1 cellular context compared by ENCODE assay signal in genomic region chr14:73713804-73714655, GRCh38.
TF ChIP-seq lines count a peak whose summit lies in the region.

A gene with protein sequence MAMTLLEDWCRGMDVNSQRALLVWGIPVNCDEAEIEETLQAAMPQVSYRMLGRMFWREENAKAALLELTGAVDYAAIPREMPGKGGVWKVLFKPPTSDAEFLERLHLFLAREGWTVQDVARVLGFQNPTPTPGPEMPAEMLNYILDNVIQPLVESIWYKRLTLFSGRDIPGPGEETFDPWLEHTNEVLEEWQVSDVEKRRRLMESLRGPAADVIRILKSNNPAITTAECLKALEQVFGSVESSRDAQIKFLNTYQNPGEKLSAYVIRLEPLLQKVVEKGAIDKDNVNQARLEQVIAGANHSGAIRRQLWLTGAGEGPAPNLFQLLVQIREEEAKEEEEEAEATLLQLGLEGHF (minus strand): TSS chr14:73714384. CDS start chr14:73713639, 745 bp downstream.

TF ChIP-seq in GM12878, 131 proteins besides CTCF, POLR2A, EP300 and RAD21 (continued from another document and continues in another):
- no peak for TF ChIP-seq CEBPZ (IDR thresholded peaks at IDR 0.05; ENCODE audit: low read depth, low read length)
- TF ChIP-seq EGR1 (IDR thresholded peaks at IDR 0.05; ENCODE audit: borderline replicate concordance in 1 of 2, low read depth in 2 of 2, low read length in 2 of 2) = peak in 1 of 2 experiments; percentile 97; a peak in 2 of 3 replicates
- TF ChIP-seq ZSCAN29 (IDR thresholded peaks at IDR 0.05) = peak; percentile 66; the same call in 1 of the 2 replicates
- TF ChIP-seq SUPT20H (IDR thresholded peaks at IDR 0.05; ENCODE audit: borderline replicate concordance, control insufficient read depth, low read depth, low read length) = no peak
- TF ChIP-seq HSF1 (IDR thresholded peaks at IDR 0.05; ENCODE audit: low read depth, low read length) = no peak
- TF ChIP-seq IKZF1 (conservative IDR thresholded peaks at IDR 0.05) = peak; percentile 89
- TF ChIP-seq SREBF1 (IDR thresholded peaks at IDR 0.05; ENCODE audit: low read length) = no peak
- peak; percentile 2; the same call in 1 of the 2 replicates for TF ChIP-seq RUNX3 (IDR thresholded peaks at IDR 0.05; ENCODE audit: low read length)
- TF ChIP-seq PKNOX1 (IDR thresholded peaks at IDR 0.05) = no peak
- TF ChIP-seq ATF3 (IDR thresholded peaks at IDR 0.05; ENCODE audit: borderline replicate concordance, extremely low read depth, low read depth, low read length) = no peak
- no peak for TF ChIP-seq SMAD1 (IDR thresholded peaks at IDR 0.05; ENCODE audit: low read depth, partially characterized antibody)
- TF ChIP-seq ESRRA (IDR thresholded peaks at IDR 0.05; ENCODE audit: low read length) = no peak
- TF ChIP-seq ZZZ3 (IDR thresholded peaks at IDR 0.05; ENCODE audit: control insufficient read depth, insufficient read length, low read depth) = no peak
- TF ChIP-seq, protein P1, sequence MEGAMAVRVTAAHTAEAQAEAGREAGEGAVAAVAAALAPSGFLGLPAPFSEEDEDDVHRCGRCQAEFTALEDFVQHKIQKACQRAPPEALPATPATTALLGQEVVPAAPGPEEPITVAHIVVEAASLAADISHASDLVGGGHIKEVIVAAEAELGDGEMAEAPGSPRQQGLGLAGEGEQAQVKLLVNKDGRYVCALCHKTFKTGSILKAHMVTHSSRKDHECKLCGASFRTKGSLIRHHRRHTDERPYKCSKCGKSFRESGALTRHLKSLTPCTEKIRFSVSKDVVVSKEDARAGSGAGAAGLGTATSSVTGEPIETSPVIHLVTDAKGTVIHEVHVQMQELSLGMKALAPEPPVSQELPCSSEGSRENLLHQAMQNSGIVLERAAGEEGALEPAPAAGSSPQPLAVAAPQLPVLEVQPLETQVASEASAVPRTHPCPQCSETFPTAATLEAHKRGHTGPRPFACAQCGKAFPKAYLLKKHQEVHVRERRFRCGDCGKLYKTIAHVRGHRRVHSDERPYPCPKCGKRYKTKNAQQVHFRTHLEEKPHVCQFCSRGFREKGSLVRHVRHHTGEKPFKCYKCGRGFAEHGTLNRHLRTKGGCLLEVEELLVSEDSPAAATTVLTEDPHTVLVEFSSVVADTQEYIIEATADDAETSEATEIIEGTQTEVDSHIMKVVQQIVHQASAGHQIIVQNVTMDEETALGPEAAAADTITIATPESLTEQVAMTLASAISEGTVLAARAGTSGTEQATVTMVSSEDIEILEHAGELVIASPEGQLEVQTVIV (IDR thresholded peaks at IDR 0.05; ENCODE audit: borderline replicate concordance, partially characterized antibody) = no peak
- TF ChIP-seq MEF2A (IDR thresholded peaks at IDR 0.05; ENCODE audit: insufficient read depth, low read depth, low read length) = no peak
- TF ChIP-seq JUND (IDR thresholded peaks at IDR 0.05; ENCODE audit: low read depth, low read length) = no peak
- TF ChIP-seq GATAD2B (conservative IDR thresholded peaks at IDR 0.05; ENCODE audit: low read depth) = peak; percentile 89
- no peak for TF ChIP-seq NBN (IDR thresholded peaks at IDR 0.05)
- no peak for TF ChIP-seq FOS (IDR thresholded peaks at IDR 0.05; ENCODE audit: borderline replicate concordance, extremely low read depth, insufficient read length)
- TF ChIP-seq, protein P2, sequence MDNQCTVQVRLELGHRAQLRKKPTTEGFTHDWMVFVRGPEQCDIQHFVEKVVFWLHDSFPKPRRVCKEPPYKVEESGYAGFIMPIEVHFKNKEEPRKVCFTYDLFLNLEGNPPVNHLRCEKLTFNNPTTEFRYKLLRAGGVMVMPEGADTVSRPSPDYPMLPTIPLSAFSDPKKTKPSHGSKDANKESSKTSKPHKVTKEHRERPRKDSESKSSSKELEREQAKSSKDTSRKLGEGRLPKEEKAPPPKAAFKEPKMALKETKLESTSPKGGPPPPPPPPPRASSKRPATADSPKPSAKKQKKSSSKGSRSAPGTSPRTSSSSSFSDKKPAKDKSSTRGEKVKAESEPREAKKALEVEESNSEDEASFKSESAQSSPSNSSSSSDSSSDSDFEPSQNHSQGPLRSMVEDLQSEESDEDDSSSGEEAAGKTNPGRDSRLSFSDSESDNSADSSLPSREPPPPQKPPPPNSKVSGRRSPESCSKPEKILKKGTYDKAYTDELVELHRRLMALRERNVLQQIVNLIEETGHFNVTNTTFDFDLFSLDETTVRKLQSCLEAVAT (IDR thresholded peaks at IDR 0.05) = no peak
- peak; percentile 94 for TF ChIP-seq POLR2AphosphoS2 (IDR thresholded peaks at IDR 0.05; ENCODE audit: low read depth, low read length)
- TF ChIP-seq SMAD5 (IDR thresholded peaks at IDR 0.05; ENCODE audit: low read depth) = peak; percentile 15; the same call in 1 of the 2 replicates
- TF ChIP-seq CBFB (IDR thresholded peaks at IDR 0.05; ENCODE audit: low read depth) = 0 out of 2 replicates have a peak, but pooled peaks have one; percentile 6
- TF ChIP-seq ZBTB11 (CRISPR knock-in tag; IDR thresholded peaks at IDR 0.05) = no peak
- TF ChIP-seq JUNB (IDR thresholded peaks at IDR 0.05) = no peak
- peak; percentile 94 for TF ChIP-seq YY1 (IDR thresholded peaks at IDR 0.05; ENCODE audit: low read depth, low read length)
- no peak for TF ChIP-seq PAX8 (IDR thresholded peaks at IDR 0.05)
- TF ChIP-seq SPI1 (IDR thresholded peaks at IDR 0.05; ENCODE audit: borderline replicate concordance, insufficient read depth, low read depth, low read length) = no peak
- TF ChIP-seq SKIL (IDR thresholded peaks at IDR 0.05; ENCODE audit: low read depth, poor library complexity, severe bottlenecking) = no peak
- TF ChIP-seq, protein P3, sequence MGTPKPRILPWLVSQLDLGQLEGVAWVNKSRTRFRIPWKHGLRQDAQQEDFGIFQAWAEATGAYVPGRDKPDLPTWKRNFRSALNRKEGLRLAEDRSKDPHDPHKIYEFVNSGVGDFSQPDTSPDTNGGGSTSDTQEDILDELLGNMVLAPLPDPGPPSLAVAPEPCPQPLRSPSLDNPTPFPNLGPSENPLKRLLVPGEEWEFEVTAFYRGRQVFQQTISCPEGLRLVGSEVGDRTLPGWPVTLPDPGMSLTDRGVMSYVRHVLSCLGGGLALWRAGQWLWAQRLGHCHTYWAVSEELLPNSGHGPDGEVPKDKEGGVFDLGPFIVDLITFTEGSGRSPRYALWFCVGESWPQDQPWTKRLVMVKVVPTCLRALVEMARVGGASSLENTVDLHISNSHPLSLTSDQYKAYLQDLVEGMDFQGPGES (IDR thresholded peaks at IDR 0.05) = no peak
- 0 out of 2 replicates have a peak, but pooled peaks have one; percentile 16 for TF ChIP-seq TBL1XR1 (IDR thresholded peaks at IDR 0.05; ENCODE audit: low read depth, low read length)
- TF ChIP-seq, protein P4, sequence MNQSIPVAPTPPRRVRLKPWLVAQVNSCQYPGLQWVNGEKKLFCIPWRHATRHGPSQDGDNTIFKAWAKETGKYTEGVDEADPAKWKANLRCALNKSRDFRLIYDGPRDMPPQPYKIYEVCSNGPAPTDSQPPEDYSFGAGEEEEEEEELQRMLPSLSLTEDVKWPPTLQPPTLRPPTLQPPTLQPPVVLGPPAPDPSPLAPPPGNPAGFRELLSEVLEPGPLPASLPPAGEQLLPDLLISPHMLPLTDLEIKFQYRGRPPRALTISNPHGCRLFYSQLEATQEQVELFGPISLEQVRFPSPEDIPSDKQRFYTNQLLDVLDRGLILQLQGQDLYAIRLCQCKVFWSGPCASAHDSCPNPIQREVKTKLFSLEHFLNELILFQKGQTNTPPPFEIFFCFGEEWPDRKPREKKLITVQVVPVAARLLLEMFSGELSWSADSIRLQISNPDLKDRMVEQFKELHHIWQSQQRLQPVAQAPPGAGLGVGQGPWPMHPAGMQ (IDR thresholded peaks at IDR 0.05; ENCODE audit: borderline replicate concordance) = no peak
- TF ChIP-seq, protein P5, sequence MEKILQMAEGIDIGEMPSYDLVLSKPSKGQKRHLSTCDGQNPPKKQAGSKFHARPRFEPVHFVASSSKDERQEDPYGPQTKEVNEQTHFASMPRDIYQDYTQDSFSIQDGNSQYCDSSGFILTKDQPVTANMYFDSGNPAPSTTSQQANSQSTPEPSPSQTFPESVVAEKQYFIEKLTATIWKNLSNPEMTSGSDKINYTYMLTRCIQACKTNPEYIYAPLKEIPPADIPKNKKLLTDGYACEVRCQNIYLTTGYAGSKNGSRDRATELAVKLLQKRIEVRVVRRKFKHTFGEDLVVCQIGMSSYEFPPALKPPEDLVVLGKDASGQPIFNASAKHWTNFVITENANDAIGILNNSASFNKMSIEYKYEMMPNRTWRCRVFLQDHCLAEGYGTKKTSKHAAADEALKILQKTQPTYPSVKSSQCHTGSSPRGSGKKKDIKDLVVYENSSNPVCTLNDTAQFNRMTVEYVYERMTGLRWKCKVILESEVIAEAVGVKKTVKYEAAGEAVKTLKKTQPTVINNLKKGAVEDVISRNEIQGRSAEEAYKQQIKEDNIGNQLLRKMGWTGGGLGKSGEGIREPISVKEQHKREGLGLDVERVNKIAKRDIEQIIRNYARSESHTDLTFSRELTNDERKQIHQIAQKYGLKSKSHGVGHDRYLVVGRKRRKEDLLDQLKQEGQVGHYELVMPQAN (conservative IDR thresholded peaks at IDR 0.05) = peak; percentile 55; the same call in 1 of the 2 replicates
